In genomic region chr19:18397242-18398202, GRCh38 we compare ENCODE assay signal across 9 cellular contexts. TPM values are rescaled to one million over a fixed set of nuclear protein-coding genes. Genes with fewer than 3 reads are reported as not detected.
DNase-seq lines count a peak whose midpoint lies in the region; ATAC-seq and TF ChIP-seq lines count a peak whose summit lies in the region.
"Had no signal": no experiment of that assay in that cellular context is flagged by ENCODE, and none has a peak within 500 bp of the region (broad histone marks: within the 10 kb centered on the region; RNA-seq: fewer than 3 reads in every experiment).

Gene LRRC25, minus strand, starts transcription at chr19:18397622. Its CDS starts 659 bp downstream, at chr19:18396963.

- peaks cover 7% of the 10 kb centered on the region for H3K4me1 ChIP-seq in mucosa of descending colon (ENCODE audit: low read depth)
- H3K4me1 ChIP-seq in CD4-positive, alpha-beta memory T cell (ENCODE audit: insufficient read depth, low read length) = peaks cover 8% of the 10 kb centered on the region

- no peak for TF ChIP-seq CTCF in choroid plexus epithelial cell (conservative IDR thresholded peaks at IDR 0.05; ENCODE audit: low read depth, low read length)
- no peak for TF ChIP-seq CTCF in mucosa of descending colon (IDR thresholded peaks at IDR 0.05)

- CTCF ChIA-PET in CD4-positive, alpha-beta memory T cell (lab: Charles Lee; ENCODE audit: partially characterized antibody) = interaction anchor here (0.9 to 1.6 kb wide), 3 partner anchors 9 to 12 kb away, joined by 3 to 8 read pairs (median 8); no protein-coding TSS in a partner anchor

- H3K27ac ChIP-seq in CD4-positive, alpha-beta memory T cell (ENCODE audit: low read depth, low read length) = no peak within 1 kb of the TSS

- no peaks in the 10 kb centered on the region for H3K9me3 ChIP-seq in mucosa of descending colon
- H3K9me3 ChIP-seq in CD4-positive, alpha-beta memory T cell (ENCODE audit: control insufficient read depth in 1 of 2, low read length in 2 of 2) = no peaks in the 10 kb centered on the region

- H3K27ac Mint-ChIP-seq in IgD-negative memory B cell = peak within 1 kb of the TSS in 2 of 3 donors; percentile 86 to 89
- no peak within 1 kb of the TSS for H3K27ac Mint-ChIP-seq in CD4-positive, alpha-beta memory T cell

- DNase-seq in CD1c-positive myeloid dendritic cell (ENCODE audit: extremely low spot score) (peak; percentile 85), choroid plexus epithelial cell (ENCODE audit: low read depth) (no peak), mucosa of descending colon (peak in 2 of 3 donors; percentile 62 to 77), ureter (ENCODE audit: low spot score) (no peak), activated gamma-delta T cell treated with Interleukin-2 at 50 U/mL for 16 hours (no peak)
- no peak for DNase-seq in CD4-positive, alpha-beta memory T cell

- H3K9me3 Mint-ChIP-seq in IgD-negative memory B cell = no peaks in the 10 kb centered on the region
- H3K9me3 Mint-ChIP-seq in CD4-positive, alpha-beta memory T cell = no peaks in the 10 kb centered on the region

- ATAC-seq in mucosa of descending colon = peak; percentile 42
- no peak for ATAC-seq in GM19395 (IDR thresholded peaks at IDR 0.05; ENCODE audit: unreplicated experiment)

- H3K36me3 Mint-ChIP-seq in IgD-negative memory B cell = peaks cover 2% of the 10 kb centered on the region
- H3K36me3 Mint-ChIP-seq in CD4-positive, alpha-beta memory T cell = no peaks in the 10 kb centered on the region

- peaks cover 17% of the 10 kb centered on the region for H3K27me3 Mint-ChIP-seq in IgD-negative memory B cell
- peaks cover 8 to 14% of the 10 kb centered on the region in 2 donors for H3K27me3 Mint-ChIP-seq in CD4-positive, alpha-beta memory T cell

- POLR2A ChIA-PET in CD4-positive, alpha-beta memory T cell (lab: Charles Lee; ENCODE audit: partially characterized antibody) = no interaction called here

- no peaks in the 10 kb centered on the region for H3K36me3 ChIP-seq in mucosa of descending colon (ENCODE audit: low read depth)
- no peaks in the 10 kb centered on the region for H3K36me3 ChIP-seq in CD4-positive, alpha-beta memory T cell (ENCODE audit: insufficient read depth, low read length)

- peak within 1 kb of the TSS; percentile 77 to 89 (median 86) for H3K4me3 Mint-ChIP-seq in IgD-negative memory B cell
- H3K4me3 Mint-ChIP-seq in CD4-positive, alpha-beta memory T cell = peak within 1 kb of the TSS in 2 of 8 donors; percentile 5 to 20

- H3K4me3 ChIP-seq in choroid plexus epithelial cell (ENCODE audit: low read depth, low read length) (peak within 1 kb of the TSS; percentile 17), mucosa of descending colon (no peak within 1 kb of the TSS)
- H3K4me3 ChIP-seq in CD4-positive, alpha-beta memory T cell (ENCODE audit: low read length in 2 of 2) = no peak within 1 kb of the TSS

- intact Hi-C loops in mucosa of descending colon (cut with DNase I, micrococcal nuclease) = no loop called here
- intact Hi-C loops in CD4-positive, alpha-beta memory T cell (cut with micrococcal nuclease) = no loop called here

- H3K27me3 ChIP-seq in CD4-positive, alpha-beta memory T cell (ENCODE audit: insufficient read depth, low read length) = peaks cover 8% of the 10 kb centered on the region

- peaks cover 28 to 29% (median 28%) of the 10 kb centered on the region in 3 donors for H3K4me1 Mint-ChIP-seq in IgD-negative memory B cell
- no peaks in the 10 kb centered on the region for H3K4me1 Mint-ChIP-seq in CD4-positive, alpha-beta memory T cell

RNA-seq across cellular contexts. Expression of gene LRRC25, which starts in this region (rescaled TPM):
- 14.9 TPM for polyA plus RNA-seq in IgD-negative memory B cell
- total RNA-seq in mucosa of descending colon (1 to 10 TPM; 2.1 to 8.8 (median 5.8) TPM), ureter (3.6 TPM)
- total RNA-seq in CD4-positive, alpha-beta memory T cell = under 1 TPM; 0.73 to 0.91 TPM
- polyA plus RNA-seq in CD4-positive, alpha-beta memory T cell = under 1 TPM in 1 of 2 donors, not detected in 1; 0.07 TPM
- total RNA-seq: NCI-H460 had no signal

Comparison
In these comparisons a context has a peak if more than half of its experiments do, and no peak if none do; other contexts are left out.
1. RNA of gene LRRC25 (polyA plus RNA-seq): 14.9 TPM in IgD-negative memory B cell (single experiment); 0.07 TPM in CD4-positive, alpha-beta memory T cell; every median in the first group is over 10 times any median in the second.
2. DNase-seq: peak in CD1c-positive myeloid dendritic cell (single experiment) and mucosa of descending colon (2 of 3); none in choroid plexus epithelial cell (single experiment), ureter (single experiment), CD4-positive, alpha-beta memory T cell (0 of 5) and activated gamma-delta T cell treated with Interleukin-2 at 50 U/mL for 16 hours (single experiment).
3. H3K27ac Mint-ChIP-seq: peak in IgD-negative memory B cell (2 of 3); none in CD4-positive, alpha-beta memory T cell (0 of 7).